ENCODE assay signal across 8 cellular contexts in the genomic region with DNA sequence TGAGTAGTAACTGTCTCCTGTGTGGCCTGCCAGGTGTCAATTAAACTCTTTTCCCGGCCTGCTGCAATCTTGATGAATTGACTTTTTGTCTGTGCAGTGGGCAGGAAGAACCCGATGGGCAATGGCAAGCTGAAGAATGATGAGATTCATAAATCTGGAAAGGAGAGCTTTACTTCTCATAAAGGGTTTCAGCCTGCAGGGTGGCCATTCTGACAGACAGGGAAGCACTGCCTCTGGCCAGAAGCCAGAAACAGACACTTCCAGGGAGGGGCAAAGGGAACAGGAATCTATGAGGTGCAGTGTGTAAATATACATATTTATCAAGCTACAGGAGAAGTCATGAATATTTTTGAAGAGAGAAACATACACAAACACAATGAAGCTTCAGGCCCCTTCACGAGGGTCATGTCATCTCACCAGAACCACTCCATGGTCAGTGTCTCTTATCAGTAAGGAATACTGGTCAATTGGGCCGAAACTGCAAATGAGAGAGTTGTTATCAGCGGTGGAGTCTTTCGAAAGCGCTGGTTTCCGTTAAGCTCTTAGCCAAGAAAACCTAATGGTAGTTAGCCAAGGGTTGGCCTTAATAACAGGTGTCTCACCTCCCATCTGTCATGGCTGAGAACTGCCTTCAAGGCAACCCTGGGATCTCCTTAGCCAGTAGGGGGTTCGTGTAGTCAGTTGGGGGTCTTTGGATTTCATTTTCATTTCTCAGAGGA. TPM values are rescaled to one million over a fixed set of nuclear protein-coding genes. Genes with fewer than 3 reads are reported as not detected.
DNase-seq lines count a peak whose midpoint lies in the region; ATAC-seq, FAIRE-seq and TF ChIP-seq lines count a peak whose summit lies in the region.

No MANE protein-coding gene starts in this region.

- no peak for TF ChIP-seq CTCF in esophagus muscularis mucosa (IDR thresholded peaks at IDR 0.05)
- TF ChIP-seq CTCF in pancreas (IDR thresholded peaks at IDR 0.05): no peak

- ATAC-seq in pancreas: peak in 3 of 4 donors; percentile 14 to 25 (median 24)
- no peak for ATAC-seq in GM21367 (IDR thresholded peaks at IDR 0.05; ENCODE audit: unreplicated experiment)
- ATAC-seq in HG02870 (IDR thresholded peaks at IDR 0.05; ENCODE audit: unreplicated experiment): no peak

- no peaks in the 10 kb centered on the region for H3K27me3 ChIP-seq in GM23248 (replicated peaks; ENCODE audit: insufficient read depth)
- H3K27me3 ChIP-seq in SJCRH30: no peaks in the 10 kb centered on the region
- no peaks in the 10 kb centered on the region for H3K27me3 ChIP-seq in esophagus muscularis mucosa
- no peaks in the 10 kb centered on the region for H3K27me3 ChIP-seq in pancreas

- H3K9me3 ChIP-seq in GM23248 (ENCODE audit: low read depth) (no peaks in the 10 kb centered on the region), SJCRH30 (replicated peaks) (peaks cover 2% of the 10 kb centered on the region), esophagus muscularis mucosa (no peaks in the 10 kb centered on the region), pancreas (no peaks in the 10 kb centered on the region)

- H3K4me2 ChIP-seq in GM23248 (ENCODE audit: unreplicated experiment): peak overlapping the region; percentile 94

- H2AFZ ChIP-seq in GM23248: peak overlapping the region; percentile 49

- peaks cover 12% of the 10 kb centered on the region; the same call in 1 of the 2 replicates for H3K36me3 ChIP-seq in GM23248 (ENCODE audit: low read depth)
- peaks cover 10% of the 10 kb centered on the region for H3K36me3 ChIP-seq in SJCRH30
- H3K36me3 ChIP-seq in esophagus muscularis mucosa: peaks cover 21 to 26% (median 23%) of the 10 kb centered on the region in 4 donors
- no peaks in the 10 kb centered on the region for H3K36me3 ChIP-seq in pancreas

- peak overlapping the region; percentile 96 for H3K9ac ChIP-seq in GM23248

- H3F3A ChIP-seq in GM23248 (ENCODE audit: insufficient read depth): peaks cover 7% of the 10 kb centered on the region; the same call in 1 of the 2 replicates

- peaks cover 23% of the 10 kb centered on the region for H3K79me2 ChIP-seq in GM23248 (ENCODE audit: insufficient read depth)

- H3K27ac ChIP-seq in GM23248 (peak overlapping the region; percentile 98), SJCRH30 (peak overlapping the region; percentile 99), esophagus muscularis mucosa (replicated peaks in 1 of 4) (peak overlapping the region; percentile 99 to 100 (median 100)), pancreas (peak overlapping the region; percentile 100)

- no peak for FAIRE-seq in pancreas (lab: Jason Lieb, UNC)

- 76% methylated on average over 9 of the region's 9 CpGs for WGBS in GM23248 (ENCODE audit: low coverage in 1 of 2, low lambda C conversion rate in 2 of 2, missing lambda C conversion rate in 2 of 2), 2 experiments
- WGBS in esophagus muscularis mucosa: 48% methylated on average over 9 of the region's 9 CpGs
- 23 to 24% methylated on average over 9 of the region's 9 CpGs for WGBS in pancreas, 2 donors

- TF ChIP-seq POLR2A in esophagus muscularis mucosa (IDR thresholded peaks at IDR 0.05; ENCODE audit: low read depth): no peak

- H3K9me2 ChIP-seq in GM23248 (ENCODE audit: insufficient read depth): no peaks in the 10 kb centered on the region

- TF ChIP-seq EP300 in esophagus muscularis mucosa (IDR thresholded peaks at IDR 0.05): no peak

- H3K4me1 ChIP-seq in GM23248 (ENCODE audit: insufficient read depth): peaks cover 6% of the 10 kb centered on the region
- peaks cover 5% of the 10 kb centered on the region for H3K4me1 ChIP-seq in SJCRH30
- H3K4me1 ChIP-seq in esophagus muscularis mucosa: peaks cover 20 to 36% (median 31%) of the 10 kb centered on the region in 4 donors
- H3K4me1 ChIP-seq in pancreas: peaks cover 5 to 34% (median 26%) of the 10 kb centered on the region in 3 donors

- in situ Hi-C loops in GM23248 (cut with MboI): no loop called here

- H3K4me3 ChIP-seq in GM23248 (peak overlapping the region; percentile 79), SJCRH30 (peak overlapping the region; percentile 87), esophagus muscularis mucosa (peak overlapping the region; percentile 84 to 99 (median 97)), pancreas (peak overlapping the region in 2 of 4 donors; percentile 79 to 87)

- H4K20me1 ChIP-seq in GM23248 (ENCODE audit: insufficient read depth): no peaks in the 10 kb centered on the region

- intact Hi-C loops in esophagus muscularis mucosa (cut with DNase I): no loop called here
- intact Hi-C loops in pancreas (cut with DNase I): no loop called here

- DNase-seq in GM23248 (no peak), SJCRH30 (no peak), esophagus muscularis mucosa (ENCODE audit: extremely low spot score) (no peak), pancreas (peak in 2 of 6 donors; percentile 40 to 62), NCI-H510A (lab: John Stamatoyannopoulos, UW) (no peak), GM19240 (ENCODE audit: insufficient read length, low spot score) (no peak)

RNA-seq across cellular contexts. Expression of gene NARF, which starts 1.3 kb away (rescaled TPM):
- total RNA-seq in GM23248 (2014; rRNA removed; shearing (Covaris generic)): 55.2 and 69.0 TPM in 2 replicates
- 67.2 and 70.2 TPM in 2 replicates for polyA plus RNA-seq in GM23248 (2016; fragmentation: Nextera tagmentation; extraction: Ambion mirVana)
- 150 and 156 TPM in 2 replicates for total RNA-seq in SJCRH30 (2014; rRNA removed; shearing (Covaris generic))
- total RNA-seq in esophagus muscularis mucosa: 10 to 100 TPM; 26.2 to 30.9 (median 29.3) TPM
- 10 to 100 TPM; 21.3 to 42.8 (median 30.2) TPM for total RNA-seq in pancreas
- 10 to 100 TPM; 57.8 to 96.9 TPM for polyA plus RNA-seq in pancreas

RNA-seq across cellular contexts. Expression of gene CYBC1, which starts 6.7 kb away (rescaled TPM):
- 66.5 and 93.6 TPM in 2 replicates for total RNA-seq in GM23248 (2014; rRNA removed; shearing (Covaris generic))
- polyA plus RNA-seq in GM23248 (2016; fragmentation: Nextera tagmentation; extraction: Ambion mirVana) (54.0 and 58.3 TPM in 2 replicates), pancreas (10 to 100 TPM; 46.4 to 54.9 TPM)
- 62.8 and 69.7 TPM in 2 replicates for total RNA-seq in SJCRH30 (2014; rRNA removed; shearing (Covaris generic))
- total RNA-seq in esophagus muscularis mucosa (10 to 100 TPM; 40.7 to 78.3 (median 69.7) TPM), pancreas (10 to 100 TPM; 29.3 to 66.9 (median 38.6) TPM)

RNA-seq across cellular contexts. Expression of gene OGFOD3, which starts 38.8 kb away (rescaled TPM):
- 34.1 and 44.7 TPM in 2 replicates for total RNA-seq in GM23248 (2014; rRNA removed; shearing (Covaris generic))
- polyA plus RNA-seq in GM23248 (2016; fragmentation: Nextera tagmentation; extraction: Ambion mirVana) (38.1 and 43.6 TPM in 2 replicates), pancreas (10 to 100 TPM; 18.2 to 28.0 TPM)
- 142 and 144 TPM in 2 replicates for total RNA-seq in SJCRH30 (2014; rRNA removed; shearing (Covaris generic))
- total RNA-seq in esophagus muscularis mucosa (10 to 100 TPM; 21.6 to 35.3 (median 28.5) TPM), pancreas (10 to 100 TPM; 17.8 to 24.4 (median 19.9) TPM)

RNA-seq across cellular contexts. Expression of gene HEXD, which starts 39.1 kb away (rescaled TPM):
- 5.9 and 9.7 TPM in 2 replicates for total RNA-seq in GM23248 (2014; rRNA removed; shearing (Covaris generic))
- polyA plus RNA-seq in GM23248 (2016; fragmentation: Nextera tagmentation; extraction: Ambion mirVana): 4.1 and 5.7 TPM in 2 replicates
- total RNA-seq in SJCRH30 (2014; rRNA removed; shearing (Covaris generic)): 8.9 and 14.2 TPM in 2 replicates
- total RNA-seq in esophagus muscularis mucosa: 10 to 100 TPM; 15.7 to 27.1 (median 20.6) TPM
- 10 to 100 TPM; 25.9 to 57.3 (median 38.1) TPM for total RNA-seq in pancreas
- polyA plus RNA-seq in pancreas: 100 to 1,000 TPM; 175 to 275 TPM

Comparison
In these comparisons a context has a peak if more than half of its experiments do, and no peak if none do; other contexts are left out.
1. ATAC-seq: peak in pancreas (3 of 4); none in GM21367 (single experiment) and HG02870 (single experiment).
2. Peak in every context shown above with its lines, with median percentiles within 50 percentile points of each other: H3K27ac ChIP-seq.